Comparison of ENCODE assay signal across 19 cellular contexts in the genomic region with DNA sequence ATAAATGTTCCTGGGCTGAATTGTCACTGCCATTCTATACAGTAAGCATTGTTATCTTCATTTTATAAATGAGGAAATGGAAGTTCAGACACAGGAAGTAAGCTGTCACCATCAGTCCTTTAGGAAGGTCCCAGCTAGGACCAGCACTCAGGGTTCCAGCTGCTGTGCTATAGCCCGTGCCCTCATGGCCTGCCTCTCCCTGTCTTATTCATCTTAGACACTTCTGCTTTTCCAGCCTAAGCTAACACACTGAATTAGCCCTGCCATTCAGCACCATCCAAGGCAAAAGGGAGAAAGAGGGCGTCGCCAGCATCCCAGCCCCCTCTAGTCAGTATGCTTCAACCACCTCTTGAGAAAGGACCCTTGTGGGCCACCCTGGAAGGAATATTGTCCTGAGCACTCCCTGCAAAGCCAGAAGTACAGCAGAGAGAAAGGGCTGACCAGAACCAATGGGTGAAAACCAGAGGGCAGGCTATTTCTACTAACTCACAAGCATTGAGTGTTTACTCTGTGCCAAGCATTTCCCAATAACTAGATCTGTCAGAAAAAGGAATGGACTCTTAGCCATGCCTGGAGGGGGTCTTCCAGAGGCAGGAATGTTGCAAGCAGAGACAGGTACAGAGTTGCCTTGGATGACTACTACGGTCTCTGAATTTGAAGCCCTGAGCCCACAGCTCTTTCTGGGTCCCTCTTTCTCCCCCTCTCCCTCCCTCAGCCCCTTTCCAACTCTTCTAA.
DNase-seq lines count a peak whose midpoint lies in the region; ATAC-seq and TF ChIP-seq lines count a peak whose summit lies in the region.
"Had no signal": no experiment of that assay in that cellular context is flagged by ENCODE, and none has a peak within 500 bp of the region (broad histone marks: within the 10 kb centered on the region; RNA-seq: fewer than 3 reads in every experiment).

No MANE protein-coding gene starts in this region.

- TF ChIP-seq CTCF in Loucy (conservative IDR thresholded peaks at IDR 0.05; ENCODE audit: low read length), result no peak
- no peak for TF ChIP-seq CTCF in RWPE2 (IDR thresholded peaks at IDR 0.05; ENCODE audit: poor library complexity, severe bottlenecking)
- TF ChIP-seq CTCF in epithelial cell of esophagus (IDR thresholded peaks at IDR 0.05; ENCODE audit: insufficient read depth, low read depth, low read length, missing control alignments), result no peak
- no peak for TF ChIP-seq CTCF in Caco-2 (IDR thresholded peaks at IDR 0.05; ENCODE audit: insufficient read depth in 1 of 2, low read depth in 1 of 2, low read length in 1 of 2, severe bottlenecking in 1 of 2, unreplicated experiment in 1 of 2)

- no peaks in the 10 kb centered on the region for H3K9me2 ChIP-seq in Loucy (replicated peaks; ENCODE audit: low read depth, low read length)

- H4K20me1 ChIP-seq in Loucy (ENCODE audit: insufficient read depth, low read length, poor library complexity, severe bottlenecking), result no peaks in the 10 kb centered on the region

- H3K79me2 ChIP-seq in Loucy (ENCODE audit: insufficient read depth, low read length), result no peaks in the 10 kb centered on the region

- H3K36me3 ChIP-seq in Loucy (ENCODE audit: insufficient read depth, low read length) (no peaks in the 10 kb centered on the region), RWPE2 (ENCODE audit: low read depth) (no peaks in the 10 kb centered on the region), Caco-2 (ENCODE audit: control insufficient read depth, insufficient read depth, low read length) (no peaks in the 10 kb centered on the region)
- H3K36me3 ChIP-seq in naive thymus-derived CD4-positive, alpha-beta T cell (ENCODE audit: control insufficient read depth in 2 of 3, insufficient read depth in 3 of 3, low read length in 3 of 3), result no peaks in the 10 kb centered on the region

- H3K9me3 ChIP-seq in Loucy (ENCODE audit: insufficient read depth, low read depth, low read length), result no peaks in the 10 kb centered on the region
- H3K9me3 ChIP-seq in RWPE2 (ENCODE audit: severe bottlenecking), result no peaks in the 10 kb centered on the region
- H3K9me3 ChIP-seq in naive thymus-derived CD4-positive, alpha-beta T cell (ENCODE audit: control insufficient read depth in 2 of 3, low read length in 3 of 3), result no peaks in the 10 kb centered on the region
- H3K9me3 ChIP-seq in Caco-2, result no peaks in the 10 kb centered on the region

- peaks cover 0 to 9% (median 7%) of the 10 kb centered on the region in 5 donors for H3K27me3 Mint-ChIP-seq in naive thymus-derived CD4-positive, alpha-beta T cell
- H3K27me3 Mint-ChIP-seq in Caco-2 (ENCODE audit: insufficient read depth, unreplicated experiment), result peaks cover 3% of the 10 kb centered on the region
- H3K27me3 Mint-ChIP-seq: activated T-cell treated with anti-CD3 and anti-CD28 coated beads, Interleukin-2, amount 50 U/mL, for 24 hours; naive B cell had no signal

- no peak overlapping the region for H3K4me2 ChIP-seq in Loucy (ENCODE audit: low read depth, low read length, poor library complexity, severe bottlenecking)

- H2AFZ ChIP-seq in Loucy (ENCODE audit: low read length), result peak overlapping the region; percentile 63

- CTCF ChIA-PET in naive thymus-derived CD4-positive, alpha-beta T cell (lab: Charles Lee), result no interaction called here
- CTCF ChIA-PET in Caco-2 (lab: Charles Lee), result no interaction called here

- H3K9ac ChIP-seq in Loucy (ENCODE audit: low read depth, low read length, poor library complexity, severe bottlenecking), result no peak overlapping the region

- H3K4me1 Mint-ChIP-seq in naive thymus-derived CD4-positive, alpha-beta T cell, result peaks cover 0 to 4% (median 0%) of the 10 kb centered on the region in 7 donors
- H3K4me1 Mint-ChIP-seq in Caco-2 (ENCODE audit: low read depth, unreplicated experiment), result no peaks in the 10 kb centered on the region
- H3K4me1 Mint-ChIP-seq: activated naive CD8-positive, alpha-beta T cell treated with anti-CD3 and anti-CD28 coated beads for 36 hours; B cell had no signal

- POLR2A ChIA-PET in naive thymus-derived CD4-positive, alpha-beta T cell (lab: Charles Lee), result no interaction called here
- POLR2A ChIA-PET in Caco-2 (lab: Charles Lee), result no interaction called here

- H3K9me3 Mint-ChIP-seq in naive thymus-derived CD4-positive, alpha-beta T cell, result peaks cover 0 to 1% (median 0%) of the 10 kb centered on the region in 11 donors
- no peaks in the 10 kb centered on the region for H3K9me3 Mint-ChIP-seq in Caco-2 (ENCODE audit: unreplicated experiment)
- H3K9me3 Mint-ChIP-seq: activated naive CD8-positive, alpha-beta T cell treated with anti-CD3 and anti-CD28 coated beads for 36 hours; activated T-cell treated with anti-CD3 and anti-CD28 coated beads, Interleukin-2, amount 50 U/mL, for 24 hours; naive B cell had no signal

- no TSS peak for BruUV-seq in Caco-2 (replicated peaks; lab: Mats Ljungman, UMichigan)

- no peak overlapping the region for H3K4me3 ChIP-seq in Loucy (ENCODE audit: low read length, poor library complexity, severe bottlenecking)
- no peak overlapping the region for H3K4me3 ChIP-seq in RWPE2 (ENCODE audit: severe bottlenecking)
- no peak overlapping the region for H3K4me3 ChIP-seq in epithelial cell of esophagus (ENCODE audit: low read length)
- H3K4me3 ChIP-seq in naive thymus-derived CD4-positive, alpha-beta T cell (ENCODE audit: low read length), result no peak overlapping the region
- H3K4me3 ChIP-seq in Caco-2 (ENCODE audit: low read depth, low read length), result no peak overlapping the region

- no peaks in the 10 kb centered on the region for H3K27me3 ChIP-seq in Loucy (ENCODE audit: insufficient read depth, low read length, poor library complexity, severe bottlenecking)
- H3K27me3 ChIP-seq in RWPE2 (ENCODE audit: insufficient read depth, poor library complexity, severe bottlenecking), result no peaks in the 10 kb centered on the region
- no peaks in the 10 kb centered on the region for H3K27me3 ChIP-seq in naive thymus-derived CD4-positive, alpha-beta T cell (ENCODE audit: control insufficient read depth in 2 of 2, insufficient read depth in 2 of 2, low read length in 2 of 2)
- H3K27me3 ChIP-seq in Caco-2 (replicated peaks; ENCODE audit: control insufficient read depth, insufficient read depth, low read length), result no peaks in the 10 kb centered on the region

- no peaks in the 10 kb centered on the region for H3K36me3 Mint-ChIP-seq in naive thymus-derived CD4-positive, alpha-beta T cell
- H3K36me3 Mint-ChIP-seq in Caco-2 (ENCODE audit: insufficient read depth, unreplicated experiment), result no peaks in the 10 kb centered on the region
- H3K36me3 Mint-ChIP-seq: activated naive CD8-positive, alpha-beta T cell treated with anti-CD3 and anti-CD28 coated beads for 36 hours; naive B cell had no signal

- H3K27ac ChIP-seq in RWPE2 (ENCODE audit: poor library complexity, severe bottlenecking), result no peak overlapping the region
- no peak overlapping the region for H3K27ac ChIP-seq in naive thymus-derived CD4-positive, alpha-beta T cell (ENCODE audit: low read depth, low read length)

- H3F3A ChIP-seq in Loucy (ENCODE audit: low read depth), result no peaks in the 10 kb centered on the region

- DNase-seq in RWPE2 (ENCODE audit: low spot score) (no peak), epithelial cell of esophagus (ENCODE audit: low read depth) (peak; percentile 92), Caco-2 (no peak), NCI-H345 (lab: John Stamatoyannopoulos, UW) (no peak)
- DNase-seq in naive thymus-derived CD4-positive, alpha-beta T cell, result no peak
- DNase-seq: activated CD4-positive, alpha-beta T cell treated with anti-CD3 and anti-CD28 coated beads, Interleukin-2, amount 50 U/mL, for 4 hours; activated naive CD8-positive, alpha-beta T cell treated with anti-CD3 and anti-CD28 coated beads for 36 hours; activated T-cell treated with anti-CD3 and anti-CD28 coated beads, Interleukin-2, amount 50 U/mL, for 24 hours; central memory CD4-positive, alpha-beta T cell; effector CD4-positive, alpha-beta T cell; naive B cell; NCI-H2029; NCI-H82; SHP77; T-helper 9 cell had no signal

- no peak overlapping the region for H3K27ac Mint-ChIP-seq in naive thymus-derived CD4-positive, alpha-beta T cell
- H3K27ac Mint-ChIP-seq in Caco-2 (ENCODE audit: unreplicated experiment), result no peak overlapping the region
- H3K27ac Mint-ChIP-seq: activated naive CD8-positive, alpha-beta T cell treated with anti-CD3 and anti-CD28 coated beads for 36 hours; activated T-cell treated with anti-CD3 and anti-CD28 coated beads, Interleukin-2, amount 50 U/mL, for 24 hours; B cell had no signal

- H3K4me1 ChIP-seq in Loucy (ENCODE audit: insufficient read depth, low read length, poor library complexity, severe bottlenecking) (peaks cover 21% of the 10 kb centered on the region), RWPE2 (ENCODE audit: insufficient read depth, poor library complexity, severe bottlenecking) (no peaks in the 10 kb centered on the region), Caco-2 (no peaks in the 10 kb centered on the region)
- H3K4me1 ChIP-seq in naive thymus-derived CD4-positive, alpha-beta T cell (ENCODE audit: control insufficient read depth in 2 of 2, insufficient read depth in 2 of 2, low read length in 2 of 2), result no peaks in the 10 kb centered on the region

- ATAC-seq in RWPE2 (ENCODE audit: low read depth), result peak; percentile 84
- peak; percentile 71 for ATAC-seq in naive thymus-derived CD4-positive, alpha-beta T cell
- ATAC-seq in GM18867 (IDR thresholded peaks at IDR 0.05; ENCODE audit: unreplicated experiment), result no peak
- no peak for ATAC-seq in GM21528 (IDR thresholded peaks at IDR 0.05; ENCODE audit: low FRiP score, unreplicated experiment)

- intact Hi-C loops in naive thymus-derived CD4-positive, alpha-beta T cell (cut with micrococcal nuclease), result no loop called here
- intact Hi-C loops in Caco-2 (cut with micrococcal nuclease; ENCODE audit: unreplicated experiment), result no loop called here

- H3K4me3 Mint-ChIP-seq in naive thymus-derived CD4-positive, alpha-beta T cell, result no peak overlapping the region
- H3K4me3 Mint-ChIP-seq in Caco-2 (ENCODE audit: unreplicated experiment), result no peak overlapping the region
- H3K4me3 Mint-ChIP-seq: activated naive CD8-positive, alpha-beta T cell treated with anti-CD3 and anti-CD28 coated beads for 36 hours; activated T-cell treated with anti-CD3 and anti-CD28 coated beads, Interleukin-2, amount 50 U/mL, for 24 hours; B cell; naive B cell had no signal

Comparison
In these comparisons a context has a peak if more than half of its experiments do, and no peak if none do; other contexts are left out.
1. ATAC-seq: peak in RWPE2 (single experiment) and naive thymus-derived CD4-positive, alpha-beta T cell (single experiment); none in GM18867 (single experiment) and GM21528 (single experiment).